In genomic region chr3:190252080-190252479, GRCh38 we compare ENCODE assay signal across 12 cellular contexts.
DNase-seq lines count a peak whose midpoint lies in the region; TF ChIP-seq lines count a peak whose summit lies in the region.
"Had no signal": no experiment of that assay in that cellular context is flagged by ENCODE, and none has a peak within 500 bp of the region (broad histone marks: within the 10 kb centered on the region; RNA-seq: fewer than 3 reads in every experiment).

No MANE protein-coding gene starts in this region.

- H2AFZ ChIP-seq in mesenchymal stem cell (ENCODE audit: low read depth, low read length) = no peak overlapping the region

- H2BK120ac ChIP-seq in mesenchymal stem cell (ENCODE audit: low read depth, low read length) = no peak overlapping the region

- DNase-seq in GF-D8 (lab: John Stamatoyannopoulos, UW) = peak; percentile 27
- peak; percentile 53 for DNase-seq in MV-4-11 (lab: John Stamatoyannopoulos, UW)
- DNase-seq in cardiac fibroblast (ENCODE audit: low read depth in 2 of 2) = peak; percentile 71 to 88
- peak; percentile 87 for DNase-seq in mesenchymal stem cell
- DNase-seq in NCI-H1105 treated with DMSO at 0.1 percent for 48 hours (lab: John Stamatoyannopoulos, UW) = no peak
- no peak for DNase-seq in COLO668 (lab: John Stamatoyannopoulos, UW; ENCODE audit: unreplicated experiment)
- no peak for DNase-seq in NCI-H446 treated with DMSO at 0.1 percent for 48 hours (lab: John Stamatoyannopoulos, UW)
- DNase-seq in NCI-H1092 treated with DMSO at 0.1 percent for 48 hours (lab: John Stamatoyannopoulos, UW) = no peak
- DNase-seq: activated CD4-positive, alpha-beta T cell treated with anti-CD3 and anti-CD28 coated beads, Interleukin-2, amount 50 U/mL, for 1 hour; activated naive CD4-positive, alpha-beta T cell; NCI-H1092; NCI-H524 treated with DMSO at 0.1 percent for 48 hours had no signal

- H3K27ac ChIP-seq in mesenchymal stem cell (ENCODE audit: low read length, poor library complexity, severe bottlenecking) = no peak overlapping the region

- H3K4ac ChIP-seq in mesenchymal stem cell (ENCODE audit: low read depth in 1 of 2, low read length in 2 of 2) = no peak overlapping the region

- no peaks in the 10 kb centered on the region for H3K27me3 ChIP-seq in mesenchymal stem cell (ENCODE audit: control insufficient read depth in 1 of 2, insufficient read depth in 1 of 2, low read length in 2 of 2)

- H3K36me3 ChIP-seq in mesenchymal stem cell (ENCODE audit: control insufficient read depth in 1 of 2, insufficient read depth in 2 of 2, low read depth in 1 of 2, low read length in 2 of 2) = no peaks in the 10 kb centered on the region

- no peak overlapping the region for H2AK5ac ChIP-seq in mesenchymal stem cell (ENCODE audit: low read length, severe bottlenecking)

- no peak overlapping the region for H3K23ac ChIP-seq in mesenchymal stem cell (ENCODE audit: low read length in 2 of 2)

- no peak overlapping the region for H3K18ac ChIP-seq in mesenchymal stem cell (ENCODE audit: low read depth in 1 of 2, low read length in 2 of 2)

- H2BK5ac ChIP-seq in mesenchymal stem cell (ENCODE audit: low read depth, low read length, poor library complexity, severe bottlenecking) = no peak overlapping the region

- H3K9ac ChIP-seq in mesenchymal stem cell (ENCODE audit: low read length) = no peak overlapping the region

- H2BK12ac ChIP-seq in mesenchymal stem cell (ENCODE audit: low read length in 2 of 2) = no peak overlapping the region

- no peak overlapping the region for H3K14ac ChIP-seq in mesenchymal stem cell (ENCODE audit: low read length in 2 of 2)

- whole genome bisulfite sequencing in mesenchymal stem cell = no CpG with 5 or more reads among the region's 1 CpG

- no peak overlapping the region for H4K8ac ChIP-seq in mesenchymal stem cell (ENCODE audit: low read length)

- H2BK15ac ChIP-seq in mesenchymal stem cell (ENCODE audit: low read depth, poor library complexity, severe bottlenecking) = no peak overlapping the region

- no peaks in the 10 kb centered on the region for H3K4me1 ChIP-seq in mesenchymal stem cell (ENCODE audit: control insufficient read depth, insufficient read depth, low read depth, low read length)

- H3K9me3 ChIP-seq in mesenchymal stem cell (ENCODE audit: control insufficient read depth, low read length) = no peaks in the 10 kb centered on the region

- no peak overlapping the region for H3K4me2 ChIP-seq in mesenchymal stem cell (ENCODE audit: low read length, poor library complexity, severe bottlenecking)

- H3K4me3 ChIP-seq in cardiac fibroblast (replicated peaks in 1 of 2; ENCODE audit: low read depth in 2 of 2, low read length in 2 of 2) (no peak overlapping the region), mesenchymal stem cell (ENCODE audit: insufficient read depth in 1 of 2, low read depth in 1 of 2, low read length in 2 of 2) (no peak overlapping the region)

- no peaks in the 10 kb centered on the region for H3K79me1 ChIP-seq in mesenchymal stem cell (replicated peaks; ENCODE audit: low read length, poor library complexity, severe bottlenecking)

- TF ChIP-seq CTCF in cardiac fibroblast (IDR thresholded peaks at IDR 0.05; ENCODE audit: low read depth, low read length) = no peak

- H4K91ac ChIP-seq in mesenchymal stem cell (ENCODE audit: low read length) = no peak overlapping the region

Comparison
In these comparisons a context has a peak if more than half of its experiments do, and no peak if none do; other contexts are left out.
1. DNase-seq: peak in GF-D8 (single experiment), MV-4-11 (single experiment), cardiac fibroblast (2 of 2) and mesenchymal stem cell (single experiment); none in NCI-H1105 treated with DMSO at 0.1 percent for 48 hours (single experiment), COLO668 (single experiment), NCI-H446 treated with DMSO at 0.1 percent for 48 hours (single experiment) and NCI-H1092 treated with DMSO at 0.1 percent for 48 hours (single experiment).